In genomic region chr12:31275491-31275890, GRCh38 we compare ENCODE assay signal across 19 cellular contexts. TPM values are rescaled to one million over a fixed set of nuclear protein-coding genes. Genes with fewer than 3 reads are reported as not detected.
DNase-seq lines count a peak whose midpoint lies in the region; ATAC-seq, FAIRE-seq and TF ChIP-seq lines count a peak whose summit lies in the region.
"Had no signal": no experiment of that assay in that cellular context is flagged by ENCODE, and none has a peak within 500 bp of the region (broad histone marks: within the 10 kb centered on the region; RNA-seq: fewer than 3 reads in every experiment).

No MANE protein-coding gene starts in this region.

- H3K4me2 ChIP-seq in HepG2 (ENCODE audit: low read depth, low read length), result no peak overlapping the region
- H3K4me2 ChIP-seq: GM23338 had no signal

- ATAC-seq in HepG2 (no peak), right lobe of liver (no peak)
- no peak for ATAC-seq in activated T-helper 17 cell treated with anti-CD3 and anti-CD28 coated beads, Interleukin-2, amount 50 U/mL, for 72 hours (replicated peaks)
- ATAC-seq in stimulated activated naive B cell treated with anti-CD40 and anti-IgM and Interleukin-4, amounts not matched to agents 10 μg/mL and 1 μg/mL and 100 μg/mL, for 72 hours (replicated peaks), result no peak
- ATAC-seq: GM12878, GM23338, HCT116 had no signal

- no peak for TF ChIP-seq CTCF in HepG2 (CRISPR knock-in tag; IDR thresholded peaks at IDR 0.05)
- TF ChIP-seq CTCF in right lobe of liver (IDR thresholded peaks at IDR 0.05), result no peak

- no peaks in the 10 kb centered on the region for H3K9me3 Mint-ChIP-seq in activated T-helper 17 cell treated with anti-CD3 and anti-CD28 coated beads, Interleukin-2, amount 50 U/mL, for 72 hours
- H3K9me3 Mint-ChIP-seq in stimulated activated naive B cell treated with anti-CD40 and anti-IgM and Interleukin-4, amounts not matched to agents 10 μg/mL and 1 μg/mL and 100 μg/mL, for 72 hours, result no peaks in the 10 kb centered on the region
- H3K9me3 Mint-ChIP-seq: CD4-positive, alpha-beta memory T cell; GM23338; H9; HFFc6 had no signal

- H3K36me3 ChIP-seq in HepG2 (replicated peaks in 1 of 2; ENCODE audit: control insufficient read depth in 1 of 2, insufficient read depth in 2 of 2, low read length in 2 of 2) (peaks cover 0 to 6% of the 10 kb centered on the region in 2 experiments; a peak in 1 of 5 replicates), right lobe of liver (no peaks in the 10 kb centered on the region)

- no TSS peak for BruUV-seq in HepG2 (replicated peaks; lab: Mats Ljungman, UMichigan)

- POLR2A ChIA-PET in HepG2 (lab: Yijun Ruan, JAX), result no interaction called here

- peaks cover 70% of the 10 kb centered on the region for H3K36me3 Mint-ChIP-seq in activated T-helper 17 cell treated with anti-CD3 and anti-CD28 coated beads, Interleukin-2, amount 50 U/mL, for 72 hours (ENCODE audit: low read depth)
- peaks cover 25 to 47% of the 10 kb centered on the region in 2 donors for H3K36me3 Mint-ChIP-seq in stimulated activated naive B cell treated with anti-CD40 and anti-IgM and Interleukin-4, amounts not matched to agents 10 μg/mL and 1 μg/mL and 100 μg/mL, for 72 hours

- DNase-seq in HepG2 (ENCODE audit: low spot score), result no peak
- no peak for DNase-seq in right lobe of liver
- DNase-seq in stimulated activated naive B cell treated with anti-CD40 and anti-IgM and Interleukin-4, amounts not matched to agents 10 μg/mL and 1 μg/mL and 100 μg/mL, for 72 hours, result no peak
- DNase-seq in SKM-1 (lab: John Stamatoyannopoulos, UW; ENCODE audit: unreplicated experiment), result no peak
- no peak for DNase-seq in NK-92 treated with Interleukin-12 subunit alpha and Interleukin-12 subunit beta, amount 100 ng/mL, for 24 hours (lab: John Stamatoyannopoulos, UW)
- DNase-seq: C1 segment of cervical spinal cord; Calu3; CD4-positive, alpha-beta memory T cell; COR-L47; DMS79; EL; GDM1; H9; HFFc6 had no signal

- no peak for TF ChIP-seq RAD21 in HepG2 (CRISPR knock-in tag; IDR thresholded peaks at IDR 0.05)

- TF ChIP-seq POLR2A in HepG2 (IDR thresholded peaks at IDR 0.05; ENCODE audit: insufficient read depth in 1 of 2, low read depth in 2 of 2, low read length in 2 of 2) (no peak), right lobe of liver (IDR thresholded peaks at IDR 0.05) (no peak)

- no peaks in the 10 kb centered on the region for H3K27me3 Mint-ChIP-seq in activated T-helper 17 cell treated with anti-CD3 and anti-CD28 coated beads, Interleukin-2, amount 50 U/mL, for 72 hours
- no peaks in the 10 kb centered on the region for H3K27me3 Mint-ChIP-seq in stimulated activated naive B cell treated with anti-CD40 and anti-IgM and Interleukin-4, amounts not matched to agents 10 μg/mL and 1 μg/mL and 100 μg/mL, for 72 hours
- H3K27me3 Mint-ChIP-seq: CD4-positive, alpha-beta memory T cell had no signal

- H3K4me1 ChIP-seq in HepG2 (ENCODE audit: insufficient read depth, low read length), result peaks cover 19% of the 10 kb centered on the region
- H3K4me1 ChIP-seq in right lobe of liver, result no peaks in the 10 kb centered on the region

- H3K27me3 ChIP-seq in HepG2 (ENCODE audit: control insufficient read depth in 1 of 2, insufficient read depth in 2 of 2, low read length in 2 of 2), result no peaks in the 10 kb centered on the region
- no peaks in the 10 kb centered on the region for H3K27me3 ChIP-seq in right lobe of liver

- TF ChIP-seq EP300 in HepG2 (IDR thresholded peaks at IDR 0.05; ENCODE audit: low read depth in 2 of 2, low read length in 2 of 2) (no peak), HepG2 (CRISPR knock-in tag; IDR thresholded peaks at IDR 0.05; ENCODE audit: borderline replicate concordance) (no peak)

- H3K79me2 ChIP-seq in HepG2 (ENCODE audit: insufficient read depth, low read length), result no peaks in the 10 kb centered on the region

- no peak overlapping the region for H3K4me3 ChIP-seq in HepG2 (replicated peaks in 1 of 3; ENCODE audit: insufficient read depth in 1 of 3, low read depth in 2 of 3, low read length in 3 of 3)
- H3K4me3 ChIP-seq in right lobe of liver, result no peak overlapping the region
- H3K4me3 ChIP-seq: GM12878, GM23338 had no signal

- H3K4me1 Mint-ChIP-seq in activated T-helper 17 cell treated with anti-CD3 and anti-CD28 coated beads, Interleukin-2, amount 50 U/mL, for 72 hours, result no peaks in the 10 kb centered on the region
- H3K4me1 Mint-ChIP-seq in stimulated activated naive B cell treated with anti-CD40 and anti-IgM and Interleukin-4, amounts not matched to agents 10 μg/mL and 1 μg/mL and 100 μg/mL, for 72 hours, result no peaks in the 10 kb centered on the region

- CTCF ChIA-PET in HepG2 (lab: Yijun Ruan, JAX; ENCODE audit: low intra/inter-chr PET ratio, low total read pairs), result no interaction called here

- no peak overlapping the region for H3K4me3 Mint-ChIP-seq in activated T-helper 17 cell treated with anti-CD3 and anti-CD28 coated beads, Interleukin-2, amount 50 U/mL, for 72 hours
- H3K4me3 Mint-ChIP-seq in stimulated activated naive B cell treated with anti-CD40 and anti-IgM and Interleukin-4, amounts not matched to agents 10 μg/mL and 1 μg/mL and 100 μg/mL, for 72 hours, result no peak overlapping the region
- H3K4me3 Mint-ChIP-seq: CD4-positive, alpha-beta memory T cell; GM23338; H9; HFFc6 had no signal

- H3K9me3 ChIP-seq in HepG2 (ENCODE audit: low read length), result no peaks in the 10 kb centered on the region
- H3K9me3 ChIP-seq in right lobe of liver, result no peaks in the 10 kb centered on the region

- intact Hi-C loops in HepG2 (cut with micrococcal nuclease; ENCODE audit: unreplicated experiment), result no loop called here
- intact Hi-C loops in right lobe of liver (cut with DNase I), result no loop called here

- peak overlapping the region; percentile 19 for H3K27ac Mint-ChIP-seq in activated T-helper 17 cell treated with anti-CD3 and anti-CD28 coated beads, Interleukin-2, amount 50 U/mL, for 72 hours
- H3K27ac Mint-ChIP-seq in stimulated activated naive B cell treated with anti-CD40 and anti-IgM and Interleukin-4, amounts not matched to agents 10 μg/mL and 1 μg/mL and 100 μg/mL, for 72 hours, result peak overlapping the region; percentile 31
- H3K27ac Mint-ChIP-seq: GM23338, HFFc6 had no signal

- no peak overlapping the region for H3K9ac ChIP-seq in HepG2 (ENCODE audit: insufficient read depth, low read depth, low read length)

- no peaks in the 10 kb centered on the region for H4K20me1 ChIP-seq in HepG2 (ENCODE audit: insufficient read depth, low read length)

- H2AFZ ChIP-seq in HepG2 (ENCODE audit: low read length), result no peak overlapping the region
- H2AFZ ChIP-seq: GM23338 had no signal

- WGBS in HepG2 (ENCODE audit: low lambda C conversion rate), result 98% methylated on average over 2 of the region's 2 CpGs
- WGBS in right lobe of liver (ENCODE audit: insufficient coverage, low coverage, low lambda C conversion rate, missing lambda C conversion rate), result 97% methylated on average over 2 of the region's 2 CpGs

- no peak for FAIRE-seq in HepG2 (lab: Jason Lieb, UNC)
- FAIRE-seq: GM12878, GM18507 had no signal

- H3K27ac ChIP-seq in HepG2 (ENCODE audit: extremely low read length, insufficient read depth, low read length), result no peak overlapping the region
- no peak overlapping the region for H3K27ac ChIP-seq in right lobe of liver

- in situ Hi-C loops in HepG2 (cut with HindIII; ENCODE audit: extremely low pct_ligation_motif_present, low pct_unique_long_range_greater_than_20kb), result no loop called here

TF ChIP-seq in HepG2, 621 proteins besides CTCF, POLR2A, EP300 and RAD21:
- TF ChIP-seq ARNT (IDR thresholded peaks at IDR 0.05), result no peak
- peak; percentile 32; the same call in 1 of the 2 replicates for TF ChIP-seq ZNF121 (CRISPR knock-in tag; IDR thresholded peaks at IDR 0.05)

RNA-seq across cellular contexts. Expression of gene SINHCAF, which starts 50.5 kb away (rescaled TPM):
- total RNA-seq in HepG2 (2016; rRNA removed; fragmentation: Illumina TruSeq; extraction: Trizol) (97.8 and 132 TPM in 2 replicates), right lobe of liver (10 to 100 TPM in 2 of 6 experiments, 1 to 10 TPM in 4; 1.6 to 21.9 (median 8.2) TPM)
- total RNA-seq in HepG2 (2016; cell fraction: cytosol; rRNA removed; fragmentation: Illumina TruSeq; extraction: Trizol; ENCODE audit: low read depth), result 22.6 and 27.1 TPM in 2 replicates
- 99.7 and 134 TPM in 2 replicates for total RNA-seq in HepG2 (2016; cell fraction: insoluble cytoplasmic fraction; rRNA removed; fragmentation: Illumina TruSeq; extraction: Trizol)
- 62.6 and 68.2 TPM in 2 replicates for total RNA-seq in HepG2 (2016; cell fraction: membrane; rRNA removed; fragmentation: Illumina TruSeq; extraction: Trizol)
- 46.7 and 57.7 TPM in 2 replicates for total RNA-seq in HepG2 (2016; cell fraction: nucleus; rRNA removed; fragmentation: Illumina TruSeq; extraction: Trizol)
- 36.8 and 54.6 TPM in 2 replicates for polyA plus RNA-seq in HepG2 (2011; rRNA removed)
- 24.7 and 38.2 TPM in 2 replicates for polyA plus RNA-seq in HepG2 (2011; cell fraction: cytosol; rRNA removed)
- polyA plus RNA-seq in HepG2 (2011; cell fraction: nucleus; rRNA removed), result 17.1 and 19.0 TPM in 2 replicates
- 60.8 and 80.1 TPM in 2 replicates for polyA plus RNA-seq in HepG2 (2012)
- 8.1 and 9.8 TPM in 2 replicates for polyA plus RNA-seq in HepG2 (2016; cell fraction: cytosol; fragmentation: Illumina TruSeq; extraction: Trizol; ENCODE audit: low read depth)
- 133 and 138 TPM in 2 replicates for polyA plus RNA-seq in HepG2 (2016; cell fraction: insoluble cytoplasmic fraction; fragmentation: Illumina TruSeq; extraction: Trizol; ENCODE audit: low read depth)
- polyA plus RNA-seq in HepG2 (2016; cell fraction: membrane; fragmentation: Illumina TruSeq; extraction: Trizol; ENCODE audit: low read depth), result 34.0 and 34.6 TPM in 2 replicates
- 59.8 and 60.8 TPM in 2 replicates for polyA plus RNA-seq in HepG2 (2016; cell fraction: nucleus; fragmentation: Illumina TruSeq; extraction: Trizol; ENCODE audit: insufficient read depth, low read depth)
- polyA minus RNA-seq in HepG2 (2011; rRNA and poly(A)+ RNA removed; ENCODE audit: low replicate concordance), result 24.4 and 32.5 TPM in 2 replicates
- polyA minus RNA-seq in HepG2 (2011; cell fraction: cytosol; rRNA and poly(A)+ RNA removed), result 51.2 and 59.7 TPM in 2 replicates
- polyA minus RNA-seq in HepG2 (2011; cell fraction: nucleus; rRNA and poly(A)+ RNA removed), result 68.4 and 72.5 TPM in 2 replicates
- 100 to 1,000 TPM; 160 to 222 TPM for total RNA-seq in activated T-helper 17 cell treated with anti-CD3 and anti-CD28 coated beads, Interleukin-2, amount 50 U/mL, for 72 hours
